7 cellular contexts compared by ENCODE assay signal in the genomic region with DNA sequence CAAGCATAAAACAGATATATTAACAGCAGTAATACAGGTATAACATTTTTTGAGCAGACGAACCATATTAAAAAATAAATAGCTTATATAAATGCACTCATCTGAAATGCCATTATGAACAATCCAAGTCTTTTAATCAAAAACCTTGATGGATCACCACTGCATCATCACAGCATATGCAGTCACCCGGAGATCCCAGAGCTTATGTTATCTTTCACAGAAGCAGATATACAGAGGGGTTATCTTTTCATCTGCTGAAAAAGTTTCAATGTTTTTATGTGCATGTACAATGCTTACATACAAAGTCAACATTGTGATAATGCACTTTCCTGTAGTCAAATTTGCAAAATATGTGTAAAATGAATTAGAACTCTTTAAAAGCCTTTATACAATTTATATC.
"Had no signal": no experiment of that assay in that cellular context is flagged by ENCODE, and none has a peak within 500 bp of the region (broad histone marks: within the 10 kb centered on the region; RNA-seq: fewer than 3 reads in every experiment).

No MANE protein-coding gene starts in this region.

- H3K9ac ChIP-seq: KMS-11 had no signal

- ATAC-seq: HepG2, K562 had no signal

- H3K4me2 ChIP-seq: KMS-11 had no signal

- H3K27ac ChIP-seq: HL-60, KMS-11 had no signal

- H3K4me3 ChIP-seq: K562 had no signal

- DNase-seq: IMR-90, KBM-7, KG1 had no signal
